Comparison of ENCODE assay signal across 3 cellular contexts in the genomic region with DNA sequence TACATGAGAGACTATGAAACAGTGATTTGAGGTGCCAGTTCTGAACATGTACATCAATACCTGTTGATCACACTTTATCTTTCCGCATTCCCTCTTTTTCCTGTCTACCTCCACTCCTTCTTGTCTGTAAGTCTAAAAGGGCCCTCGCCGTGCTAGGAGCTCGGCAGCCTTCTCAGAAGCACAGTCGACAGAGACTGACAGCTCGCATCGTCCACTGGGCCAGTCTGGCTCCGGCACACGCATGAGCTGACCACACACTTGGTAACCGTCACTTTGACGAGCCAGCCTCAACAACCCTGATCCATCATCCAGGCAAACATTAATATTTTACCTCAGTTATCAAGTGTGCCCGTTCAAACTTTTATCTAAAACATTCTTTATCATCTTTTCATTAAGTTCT.
TF ChIP-seq lines count a peak whose summit lies in the region.

No MANE protein-coding gene starts in this region.

TF ChIP-seq in IMR-90, 13 proteins besides CTCF, POLR2A, EP300 and RAD21:
- no peak for TF ChIP-seq RCOR1 (IDR thresholded peaks at IDR 0.05; ENCODE audit: insufficient replicate concordance, low read length)

TF ChIP-seq in K562, 482 proteins besides CTCF, POLR2A, EP300 and RAD21:
- TF ChIP-seq, protein P1, sequence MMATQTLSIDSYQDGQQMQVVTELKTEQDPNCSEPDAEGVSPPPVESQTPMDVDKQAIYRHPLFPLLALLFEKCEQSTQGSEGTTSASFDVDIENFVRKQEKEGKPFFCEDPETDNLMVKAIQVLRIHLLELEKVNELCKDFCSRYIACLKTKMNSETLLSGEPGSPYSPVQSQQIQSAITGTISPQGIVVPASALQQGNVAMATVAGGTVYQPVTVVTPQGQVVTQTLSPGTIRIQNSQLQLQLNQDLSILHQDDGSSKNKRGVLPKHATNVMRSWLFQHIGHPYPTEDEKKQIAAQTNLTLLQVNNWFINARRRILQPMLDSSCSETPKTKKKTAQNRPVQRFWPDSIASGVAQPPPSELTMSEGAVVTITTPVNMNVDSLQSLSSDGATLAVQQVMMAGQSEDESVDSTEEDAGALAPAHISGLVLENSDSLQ (IDR thresholded peaks at IDR 0.05): peak; percentile 41; the same call in 1 of the 2 replicates
- no peak for TF ChIP-seq TAF15 (IDR thresholded peaks at IDR 0.05; ENCODE audit: low read depth, low read length)

TF ChIP-seq in HepG2, 621 proteins besides CTCF, POLR2A, EP300 and RAD21:
- TF ChIP-seq SRF (IDR thresholded peaks at IDR 0.05; ENCODE audit: low read depth, low read length) (no peak), NCOA1 (CRISPR knock-in tag; IDR thresholded peaks at IDR 0.05) (no peak), KDM5B (CRISPR knock-in tag; IDR thresholded peaks at IDR 0.05; ENCODE audit: borderline replicate concordance) (no peak), GATA4 (IDR thresholded peaks at IDR 0.05; ENCODE audit: borderline replicate concordance, low read depth) (no peak), SMAD9 (CRISPR knock-in tag; IDR thresholded peaks at IDR 0.05) (no peak), MED8 (CRISPR knock-in tag; IDR thresholded peaks at IDR 0.05; ENCODE audit: insufficient replicate concordance) (no peak), ZNF703 (CRISPR knock-in tag; IDR thresholded peaks at IDR 0.05; ENCODE audit: borderline replicate concordance) (no peak)
- TF ChIP-seq, protein P2, sequence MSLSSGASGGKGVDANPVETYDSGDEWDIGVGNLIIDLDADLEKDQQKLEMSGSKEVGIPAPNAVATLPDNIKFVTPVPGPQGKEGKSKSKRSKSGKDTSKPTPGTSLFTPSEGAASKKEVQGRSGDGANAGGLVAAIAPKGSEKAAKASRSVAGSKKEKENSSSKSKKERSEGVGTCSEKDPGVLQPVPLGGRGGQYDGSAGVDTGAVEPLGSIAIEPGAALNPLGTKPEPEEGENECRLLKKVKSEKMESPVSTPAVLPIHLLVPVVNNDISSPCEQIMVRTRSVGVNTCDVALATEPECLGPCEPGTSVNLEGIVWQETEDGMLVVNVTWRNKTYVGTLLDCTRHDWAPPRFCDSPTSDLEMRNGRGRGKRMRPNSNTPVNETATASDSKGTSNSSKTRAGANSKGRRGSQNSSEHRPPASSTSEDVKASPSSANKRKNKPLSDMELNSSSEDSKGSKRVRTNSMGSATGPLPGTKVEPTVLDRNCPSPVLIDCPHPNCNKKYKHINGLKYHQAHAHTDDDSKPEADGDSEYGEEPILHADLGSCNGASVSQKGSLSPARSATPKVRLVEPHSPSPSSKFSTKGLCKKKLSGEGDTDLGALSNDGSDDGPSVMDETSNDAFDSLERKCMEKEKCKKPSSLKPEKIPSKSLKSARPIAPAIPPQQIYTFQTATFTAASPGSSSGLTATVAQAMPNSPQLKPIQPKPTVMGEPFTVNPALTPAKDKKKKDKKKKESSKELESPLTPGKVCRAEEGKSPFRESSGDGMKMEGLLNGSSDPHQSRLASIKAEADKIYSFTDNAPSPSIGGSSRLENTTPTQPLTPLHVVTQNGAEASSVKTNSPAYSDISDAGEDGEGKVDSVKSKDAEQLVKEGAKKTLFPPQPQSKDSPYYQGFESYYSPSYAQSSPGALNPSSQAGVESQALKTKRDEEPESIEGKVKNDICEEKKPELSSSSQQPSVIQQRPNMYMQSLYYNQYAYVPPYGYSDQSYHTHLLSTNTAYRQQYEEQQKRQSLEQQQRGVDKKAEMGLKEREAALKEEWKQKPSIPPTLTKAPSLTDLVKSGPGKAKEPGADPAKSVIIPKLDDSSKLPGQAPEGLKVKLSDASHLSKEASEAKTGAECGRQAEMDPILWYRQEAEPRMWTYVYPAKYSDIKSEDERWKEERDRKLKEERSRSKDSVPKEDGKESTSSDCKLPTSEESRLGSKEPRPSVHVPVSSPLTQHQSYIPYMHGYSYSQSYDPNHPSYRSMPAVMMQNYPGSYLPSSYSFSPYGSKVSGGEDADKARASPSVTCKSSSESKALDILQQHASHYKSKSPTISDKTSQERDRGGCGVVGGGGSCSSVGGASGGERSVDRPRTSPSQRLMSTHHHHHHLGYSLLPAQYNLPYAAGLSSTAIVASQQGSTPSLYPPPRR (CRISPR knock-in tag; IDR thresholded peaks at IDR 0.05; ENCODE audit: borderline replicate concordance): no peak
- TF ChIP-seq, protein P3, sequence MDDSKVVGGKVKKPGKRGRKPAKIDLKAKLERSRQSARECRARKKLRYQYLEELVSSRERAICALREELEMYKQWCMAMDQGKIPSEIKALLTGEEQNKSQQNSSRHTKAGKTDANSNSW (CRISPR knock-in tag; IDR thresholded peaks at IDR 0.05; ENCODE audit: borderline replicate concordance): no peak
- TF ChIP-seq, protein P4, sequence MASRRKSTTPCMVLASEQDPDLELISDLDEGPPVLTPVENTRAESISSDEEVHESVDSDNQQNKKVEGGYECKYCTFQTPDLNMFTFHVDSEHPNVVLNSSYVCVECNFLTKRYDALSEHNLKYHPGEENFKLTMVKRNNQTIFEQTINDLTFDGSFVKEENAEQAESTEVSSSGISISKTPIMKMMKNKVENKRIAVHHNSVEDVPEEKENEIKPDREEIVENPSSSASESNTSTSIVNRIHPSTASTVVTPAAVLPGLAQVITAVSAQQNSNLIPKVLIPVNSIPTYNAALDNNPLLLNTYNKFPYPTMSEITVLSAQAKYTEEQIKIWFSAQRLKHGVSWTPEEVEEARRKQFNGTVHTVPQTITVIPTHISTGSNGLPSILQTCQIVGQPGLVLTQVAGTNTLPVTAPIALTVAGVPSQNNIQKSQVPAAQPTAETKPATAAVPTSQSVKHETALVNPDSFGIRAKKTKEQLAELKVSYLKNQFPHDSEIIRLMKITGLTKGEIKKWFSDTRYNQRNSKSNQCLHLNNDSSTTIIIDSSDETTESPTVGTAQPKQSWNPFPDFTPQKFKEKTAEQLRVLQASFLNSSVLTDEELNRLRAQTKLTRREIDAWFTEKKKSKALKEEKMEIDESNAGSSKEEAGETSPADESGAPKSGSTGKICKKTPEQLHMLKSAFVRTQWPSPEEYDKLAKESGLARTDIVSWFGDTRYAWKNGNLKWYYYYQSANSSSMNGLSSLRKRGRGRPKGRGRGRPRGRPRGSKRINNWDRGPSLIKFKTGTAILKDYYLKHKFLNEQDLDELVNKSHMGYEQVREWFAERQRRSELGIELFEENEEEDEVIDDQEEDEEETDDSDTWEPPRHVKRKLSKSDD (CRISPR knock-in tag; IDR thresholded peaks at IDR 0.05; ENCODE audit: low read depth): no peak
TF ChIP-seq in HepG2: peak in this region for 0.
